Comparison of ENCODE assay signal across 8 cellular contexts in genomic region chr13:78657699-78658629, GRCh38. TPM values are rescaled to one million over a fixed set of nuclear protein-coding genes. Genes with fewer than 3 reads are reported as not detected.
DNase-seq lines count a peak whose midpoint lies in the region; ATAC-seq and TF ChIP-seq lines count a peak whose summit lies in the region.

No MANE protein-coding gene starts in this region.

- no peak for DNase-seq in AG04450 (ENCODE audit: low read depth, low spot score)
- DNase-seq in esophagus squamous epithelium (lab: John Stamatoyannopoulos, UW), result no peak
- peak; percentile 63 for DNase-seq in osteoblast (ENCODE audit: insufficient read length, low spot score, missing footprints)
- no peak for DNase-seq in activated CD4-positive, CD25-positive, alpha-beta regulatory T cell treated with anti-CD3 and anti-CD28 coated beads, Interleukin-2, amount 50 U/mL, for 72 hours
- DNase-seq in NCI-H1930 (lab: John Stamatoyannopoulos, UW), result no peak

- TF ChIP-seq CTCF in AG04450 (IDR thresholded peaks at IDR 0.05; ENCODE audit: low read depth, low read length) (no peak), esophagus squamous epithelium (IDR thresholded peaks at IDR 0.05) (no peak), osteoblast (IDR thresholded peaks at IDR 0.05; ENCODE audit: extremely low read depth, low read depth, low read length) (no peak)

- ATAC-seq in GM18519 (IDR thresholded peaks at IDR 0.05; ENCODE audit: low FRiP score, unreplicated experiment) (peak; percentile 4), HG03280 (IDR thresholded peaks at IDR 0.05; ENCODE audit: unreplicated experiment) (peak; percentile 41), SK-N-SH treated with all-trans-retinoic acid at 6 μM for 48 hours (peak; percentile 9; the same call in 2 of the 3 replicates)

- peaks cover 57% of the 10 kb centered on the region for H3K79me2 ChIP-seq in osteoblast (ENCODE audit: insufficient read depth, low read length)

- H3K27me3 ChIP-seq in AG04450 (ENCODE audit: control insufficient read depth, insufficient read depth, low read length), result no peaks in the 10 kb centered on the region
- H3K27me3 ChIP-seq in esophagus squamous epithelium, result no peaks in the 10 kb centered on the region
- H3K27me3 ChIP-seq in osteoblast (ENCODE audit: insufficient read depth, low read length), result no peaks in the 10 kb centered on the region

- H2AFZ ChIP-seq in osteoblast (ENCODE audit: low read length), result peak overlapping the region; percentile 96

- 15% methylated on average over 12 of the region's 12 CpGs for WGBS in esophagus squamous epithelium, 2 donors

- POLR2A ChIA-PET in AG04450 (lab: Yijun Ruan, JAX), result no interaction called here

- H3K9me3 ChIP-seq in AG04450 (ENCODE audit: control insufficient read depth, insufficient read depth, low read length) (peaks cover 4% of the 10 kb centered on the region; the same call in 1 of the 2 replicates), esophagus squamous epithelium (no peaks in the 10 kb centered on the region), osteoblast (ENCODE audit: low read depth, low read length) (no peaks in the 10 kb centered on the region)

- H4K20me1 ChIP-seq in osteoblast (ENCODE audit: insufficient read depth, low read length), result peaks cover 6% of the 10 kb centered on the region

- H3K36me3 ChIP-seq in esophagus squamous epithelium (no peaks in the 10 kb centered on the region), osteoblast (ENCODE audit: insufficient read depth, low read length) (peaks cover 3% of the 10 kb centered on the region)

- peak overlapping the region; percentile 84 for H3K4me2 ChIP-seq in osteoblast (ENCODE audit: insufficient read depth, low read length)

- intact Hi-C loops in esophagus squamous epithelium (cut with DNase I), result no loop called here

- H3K27ac ChIP-seq in AG04450 (ENCODE audit: low read depth, low read length) (no peak overlapping the region), esophagus squamous epithelium (peak overlapping the region; percentile 71 to 87 (median 80)), osteoblast (ENCODE audit: low read depth, low read length) (peak overlapping the region; percentile 74)

- H3K4me1 ChIP-seq in esophagus squamous epithelium (peaks cover 0 to 26% (median 6%) of the 10 kb centered on the region in 3 donors), osteoblast (ENCODE audit: insufficient read depth, low read length) (peaks cover 11% of the 10 kb centered on the region)

- no peak for TF ChIP-seq POLR2A in esophagus squamous epithelium (IDR thresholded peaks at IDR 0.05)

- CTCF ChIA-PET in AG04450 (lab: Charles Lee), result interaction anchor here (1.0 kb wide), 1 partner anchor 518 kb away, joined by 3 read pairs; no protein-coding TSS in a partner anchor

- H3K4me3 ChIP-seq in AG04450 (ENCODE audit: low read depth, low read length) (peak overlapping the region; percentile 94), esophagus squamous epithelium (peak overlapping the region; percentile 73 to 97 (median 82)), osteoblast (ENCODE audit: insufficient read depth, low read length) (peak overlapping the region; percentile 98)

TF ChIP-seq in SK-N-SH treated with all-trans-retinoic acid at 6 μM for 48 hours, 23 proteins besides CTCF, POLR2A, EP300 and RAD21:
- TF ChIP-seq POU6F1 (CRISPR knock-in tag; IDR thresholded peaks at IDR 0.05; ENCODE audit: borderline replicate concordance, low read depth) (no peak), ZFP30 (CRISPR knock-in tag; IDR thresholded peaks at IDR 0.05) (no peak), ZC3H10 (CRISPR knock-in tag; IDR thresholded peaks at IDR 0.05) (no peak), ARNTL (CRISPR knock-in tag; IDR thresholded peaks at IDR 0.05; ENCODE audit: borderline replicate concordance, low read depth) (no peak), ISL1 (CRISPR knock-in tag; IDR thresholded peaks at IDR 0.05) (no peak), ZNF565 (CRISPR knock-in tag; conservative IDR thresholded peaks at IDR 0.05; ENCODE audit: low read depth) (no peak), PPARA (CRISPR knock-in tag; IDR thresholded peaks at IDR 0.05; ENCODE audit: borderline replicate concordance) (no peak), TOX (CRISPR knock-in tag; IDR thresholded peaks at IDR 0.05; ENCODE audit: borderline replicate concordance) (no peak), TCF4 (CRISPR knock-in tag; IDR thresholded peaks at IDR 0.05; ENCODE audit: borderline replicate concordance) (no peak), ESRRG (CRISPR knock-in tag; IDR thresholded peaks at IDR 0.05) (no peak), PATZ1 (CRISPR knock-in tag; IDR thresholded peaks at IDR 0.05; ENCODE audit: borderline replicate concordance) (no peak), ZFP3 (CRISPR knock-in tag; IDR thresholded peaks at IDR 0.05) (no peak)
- TF ChIP-seq, protein P1, sequence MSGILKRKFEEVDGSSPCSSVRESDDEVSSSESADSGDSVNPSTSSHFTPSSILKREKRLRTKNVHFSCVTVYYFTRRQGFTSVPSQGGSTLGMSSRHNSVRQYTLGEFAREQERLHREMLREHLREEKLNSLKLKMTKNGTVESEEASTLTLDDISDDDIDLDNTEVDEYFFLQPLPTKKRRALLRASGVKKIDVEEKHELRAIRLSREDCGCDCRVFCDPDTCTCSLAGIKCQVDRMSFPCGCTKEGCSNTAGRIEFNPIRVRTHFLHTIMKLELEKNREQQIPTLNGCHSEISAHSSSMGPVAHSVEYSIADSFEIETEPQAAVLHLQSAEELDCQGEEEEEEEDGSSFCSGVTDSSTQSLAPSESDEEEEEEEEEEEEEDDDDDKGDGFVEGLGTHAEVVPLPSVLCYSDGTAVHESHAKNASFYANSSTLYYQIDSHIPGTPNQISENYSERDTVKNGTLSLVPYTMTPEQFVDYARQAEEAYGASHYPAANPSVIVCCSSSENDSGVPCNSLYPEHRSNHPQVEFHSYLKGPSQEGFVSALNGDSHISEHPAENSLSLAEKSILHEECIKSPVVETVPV (CRISPR knock-in tag; IDR thresholded peaks at IDR 0.05), result no peak
- TF ChIP-seq, protein P2, sequence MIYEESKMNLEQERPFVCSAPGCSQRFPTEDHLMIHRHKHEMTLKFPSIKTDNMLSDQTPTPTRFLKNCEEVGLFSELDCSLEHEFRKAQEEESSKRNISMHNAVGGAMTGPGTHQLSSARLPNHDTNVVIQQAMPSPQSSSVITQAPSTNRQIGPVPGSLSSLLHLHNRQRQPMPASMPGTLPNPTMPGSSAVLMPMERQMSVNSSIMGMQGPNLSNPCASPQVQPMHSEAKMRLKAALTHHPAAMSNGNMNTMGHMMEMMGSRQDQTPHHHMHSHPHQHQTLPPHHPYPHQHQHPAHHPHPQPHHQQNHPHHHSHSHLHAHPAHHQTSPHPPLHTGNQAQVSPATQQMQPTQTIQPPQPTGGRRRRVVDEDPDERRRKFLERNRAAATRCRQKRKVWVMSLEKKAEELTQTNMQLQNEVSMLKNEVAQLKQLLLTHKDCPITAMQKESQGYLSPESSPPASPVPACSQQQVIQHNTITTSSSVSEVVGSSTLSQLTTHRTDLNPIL (CRISPR knock-in tag; IDR thresholded peaks at IDR 0.05; ENCODE audit: low read depth), result no peak

RNA-seq across cellular contexts. Expression of gene OBI1, which starts 1.0 kb away (rescaled TPM):
- 9.4 and 13.6 TPM in 2 replicates for polyA plus RNA-seq in AG04450 (2011; rRNA removed)
- 9.4 and 13.3 TPM in 2 replicates for polyA minus RNA-seq in AG04450 (2011; rRNA and poly(A)+ RNA removed)
- 1 to 10 TPM; 3.4 to 9.3 (median 7.0) TPM for total RNA-seq in esophagus squamous epithelium
- 12.7 TPM in 2 replicates for total RNA-seq in osteoblast

RNA-seq across cellular contexts. Expression of gene POU4F1, which starts 54.6 kb away (rescaled TPM):
- polyA plus RNA-seq in AG04450 (2011; rRNA removed), result not detected in 2 replicates
- polyA minus RNA-seq in AG04450 (2011; rRNA and poly(A)+ RNA removed), result not detected in 2 replicates
- total RNA-seq in esophagus squamous epithelium (not detected), osteoblast (not detected in 2 replicates)
